Comparison of ENCODE assay signal across 1 cellular context in genomic region chr10:14652816-14653215, GRCh38.
TF ChIP-seq lines count a peak whose summit lies in the region.

No MANE protein-coding gene starts in this region.

TF ChIP-seq in SK-N-SH, 30 proteins besides CTCF, POLR2A, EP300 and RAD21 (continued from another document):
- TF ChIP-seq MAX (IDR thresholded peaks at IDR 0.05; ENCODE audit: low read depth) (no peak), RFX5 (IDR thresholded peaks at IDR 0.05; ENCODE audit: low read length) (no peak), RXRA (IDR thresholded peaks at IDR 0.05; ENCODE audit: borderline replicate concordance, low read depth) (no peak)
